In genomic region chr10:33113111-33113856, GRCh38 we compare ENCODE assay signal across 14 cellular contexts.
A peak's percentile ranks its signal among the peaks of the same experiment; 100 is the strongest.
DNase-seq lines count a peak whose midpoint lies in the region; ATAC-seq and TF ChIP-seq lines count a peak whose summit lies in the region.
"Had no signal": no experiment of that assay in that cellular context is flagged by ENCODE, and none has a peak within 500 bp of the region (broad histone marks: within the 10 kb centered on the region; RNA-seq: fewer than 3 reads in every experiment).

No MANE protein-coding gene starts in this region.

- POLR2A ChIA-PET in SK-N-SH (lab: Yijun Ruan, JAX) = no interaction called here

- intact Hi-C loops in posterior vena cava (cut with DNase I) = no loop called here

- H3K27me3 Mint-ChIP-seq in osteocyte (ENCODE audit: unreplicated experiment) = no peaks in the 10 kb centered on the region

- no peak overlapping the region for H3K4me3 Mint-ChIP-seq in osteocyte (ENCODE audit: unreplicated experiment)

- no peaks in the 10 kb centered on the region for H3K79me2 ChIP-seq in DOHH2 (ENCODE audit: control insufficient read depth, low read length)
- H3K79me2 ChIP-seq in SK-N-SH (ENCODE audit: insufficient read depth) = no peaks in the 10 kb centered on the region

- H3F3A ChIP-seq in DOHH2 (ENCODE audit: control insufficient read depth, insufficient read depth) = peaks cover 31% of the 10 kb centered on the region
- H3F3A ChIP-seq in SK-N-SH (replicated peaks; ENCODE audit: insufficient read depth) = no peaks in the 10 kb centered on the region

- H3K4me3 ChIP-seq in DOHH2 (ENCODE audit: low read length) (peak overlapping the region; percentile 37), SK-N-SH (ENCODE audit: low read depth in 2 of 2, low read length in 1 of 2) (no peak overlapping the region)
- H3K4me3 ChIP-seq: SJSA1 had no signal

- TF ChIP-seq RAD21 in SK-N-SH (IDR thresholded peaks at IDR 0.05; ENCODE audit: low read length) = no peak

- peak overlapping the region; percentile 61 for H3K4me2 ChIP-seq in DOHH2 (ENCODE audit: low read length)
- H3K4me2 ChIP-seq in SK-N-SH = 0 out of 2 replicates have a peak overlapping the region, but pooled peaks have one; percentile 27

- H4K20me1 ChIP-seq in DOHH2 (ENCODE audit: control insufficient read depth, insufficient read depth, low read depth, low read length) (no peaks in the 10 kb centered on the region), SK-N-SH (ENCODE audit: insufficient read depth) (no peaks in the 10 kb centered on the region)

- peak overlapping the region; percentile 52 for H3K27ac Mint-ChIP-seq in osteocyte (ENCODE audit: unreplicated experiment)

- no peaks in the 10 kb centered on the region for H3K9me3 Mint-ChIP-seq in osteocyte (ENCODE audit: unreplicated experiment)

- DNase-seq in SK-N-SH = no peak
- peak; percentile 36 for DNase-seq in fibroblast of peridontal ligament (ENCODE audit: extremely low read depth)
- DNase-seq in osteocyte (ENCODE audit: extremely low spot score, unreplicated experiment) = no peak
- no peak for DNase-seq in posterior vena cava (ENCODE audit: low spot score)
- no peak for DNase-seq in occipital lobe (lab: John Stamatoyannopoulos, UW)
- DNase-seq in DMS153 treated with DMSO at 0.1 percent for 48 hours (lab: John Stamatoyannopoulos, UW; ENCODE audit: unreplicated experiment) = no peak
- DNase-seq: activated gamma-delta T cell treated with Interleukin-2 at 50 U/mL for 16 hours; dermis blood vessel endothelial cell; NCI-H1092 treated with DMSO at 0.1 percent for 48 hours; NCI-H526 treated with DMSO at 0.1 percent for 48 hours; stimulated activated CD4-positive, alpha-beta T cell treated with anti-CD3 and anti-CD28 coated beads, Interleukin-15, amount 100 ng/mL, for 24 hours had no signal

- peaks cover 4% of the 10 kb centered on the region; the same call in 1 of the 2 replicates for H3K36me3 ChIP-seq in DOHH2 (ENCODE audit: control insufficient read depth, low read length)
- H3K36me3 ChIP-seq in SK-N-SH (replicated peaks in 1 of 2; ENCODE audit: control insufficient read depth in 1 of 2, insufficient read depth in 2 of 2, low read length in 1 of 2) = no peaks in the 10 kb centered on the region
- H3K36me3 ChIP-seq: SJSA1 had no signal

- no peaks in the 10 kb centered on the region for H3K36me3 Mint-ChIP-seq in osteocyte (ENCODE audit: unreplicated experiment)

- H3K27ac ChIP-seq in DOHH2 (ENCODE audit: low read depth, low read length) = peak overlapping the region; percentile 95
- H3K27ac ChIP-seq in SK-N-SH (ENCODE audit: low read depth in 2 of 2, low read length in 1 of 2) = no peak overlapping the region
- H3K27ac ChIP-seq: SJSA1 had no signal

- H3K9me2 ChIP-seq in DOHH2 (replicated peaks; ENCODE audit: control insufficient read depth, low read length) (no peaks in the 10 kb centered on the region), SK-N-SH (no peaks in the 10 kb centered on the region)

- CTCF ChIA-PET in SK-N-SH (lab: Yijun Ruan, JAX) = no interaction called here

- TF ChIP-seq CTCF in DOHH2 (IDR thresholded peaks at IDR 0.05; ENCODE audit: low read depth, low read length, poor library complexity, severe bottlenecking) = no peak
- no peak for TF ChIP-seq CTCF in SK-N-SH (IDR thresholded peaks at IDR 0.05)
- no peak for TF ChIP-seq CTCF in osteocyte (IDR thresholded peaks at IDR 0.05)

- no peaks in the 10 kb centered on the region for H3K27me3 ChIP-seq in DOHH2 (ENCODE audit: control insufficient read depth, low read length)
- no peaks in the 10 kb centered on the region for H3K27me3 ChIP-seq in SK-N-SH (ENCODE audit: insufficient read depth)
- H3K27me3 ChIP-seq: SJSA1 had no signal

- H3K4me1 ChIP-seq in DOHH2 (ENCODE audit: control insufficient read depth, low read length) = peaks cover 82% of the 10 kb centered on the region
- H3K4me1 ChIP-seq in SK-N-SH (ENCODE audit: control insufficient read depth in 1 of 2, insufficient read depth in 2 of 2, low read depth in 1 of 2, low read length in 1 of 2) = peaks cover 0 to 20% of the 10 kb centered on the region in 2 experiments; a peak in 3 of 4 replicates

- H3K9me3 ChIP-seq in DOHH2 (ENCODE audit: control insufficient read depth, insufficient read depth, low read length) = no peaks in the 10 kb centered on the region
- no peaks in the 10 kb centered on the region for H3K9me3 ChIP-seq in SK-N-SH
- H3K9me3 ChIP-seq: SJSA1 had no signal

- no peak for ATAC-seq in GM19351 (IDR thresholded peaks at IDR 0.05; ENCODE audit: unreplicated experiment)

- no peak for TF ChIP-seq EP300 in SK-N-SH (IDR thresholded peaks at IDR 0.05; ENCODE audit: borderline replicate concordance in 1 of 2, low read depth in 1 of 2, low read length in 1 of 2)

- 89% methylated on average over 6 of the region's 6 CpGs for WGBS in SK-N-SH (ENCODE audit: low lambda C conversion rate)

- no peak overlapping the region for H2AFZ ChIP-seq in SK-N-SH (ENCODE audit: low read depth)

- H3K9ac ChIP-seq in SK-N-SH = no peak overlapping the region

- H3K4me1 Mint-ChIP-seq in osteocyte (ENCODE audit: unreplicated experiment) = peaks cover 52% of the 10 kb centered on the region

TF ChIP-seq in SK-N-SH, 30 proteins besides CTCF, POLR2A, EP300 and RAD21:
- no peak for TF ChIP-seq FOSL2 (IDR thresholded peaks at IDR 0.05; ENCODE audit: borderline replicate concordance, low read depth)
- TF ChIP-seq TAF1 (IDR thresholded peaks at IDR 0.05; ENCODE audit: borderline replicate concordance, low read depth, low read length) = no peak
- no peak for TF ChIP-seq MEF2A (IDR thresholded peaks at IDR 0.05; ENCODE audit: borderline replicate concordance, low read depth)
- TF ChIP-seq, protein P1, sequence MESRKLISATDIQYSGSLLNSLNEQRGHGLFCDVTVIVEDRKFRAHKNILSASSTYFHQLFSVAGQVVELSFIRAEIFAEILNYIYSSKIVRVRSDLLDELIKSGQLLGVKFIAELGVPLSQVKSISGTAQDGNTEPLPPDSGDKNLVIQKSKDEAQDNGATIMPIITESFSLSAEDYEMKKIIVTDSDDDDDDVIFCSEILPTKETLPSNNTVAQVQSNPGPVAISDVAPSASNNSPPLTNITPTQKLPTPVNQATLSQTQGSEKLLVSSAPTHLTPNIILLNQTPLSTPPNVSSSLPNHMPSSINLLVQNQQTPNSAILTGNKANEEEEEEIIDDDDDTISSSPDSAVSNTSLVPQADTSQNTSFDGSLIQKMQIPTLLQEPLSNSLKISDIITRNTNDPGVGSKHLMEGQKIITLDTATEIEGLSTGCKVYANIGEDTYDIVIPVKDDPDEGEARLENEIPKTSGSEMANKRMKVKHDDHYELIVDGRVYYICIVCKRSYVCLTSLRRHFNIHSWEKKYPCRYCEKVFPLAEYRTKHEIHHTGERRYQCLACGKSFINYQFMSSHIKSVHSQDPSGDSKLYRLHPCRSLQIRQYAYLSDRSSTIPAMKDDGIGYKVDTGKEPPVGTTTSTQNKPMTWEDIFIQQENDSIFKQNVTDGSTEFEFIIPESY (IDR thresholded peaks at IDR 0.05; ENCODE audit: borderline replicate concordance, low read depth) = no peak
- TF ChIP-seq FOXM1 (IDR thresholded peaks at IDR 0.05; ENCODE audit: low read depth) = no peak
- TF ChIP-seq EZH2phosphoT487 (IDR thresholded peaks at IDR 0.05; ENCODE audit: borderline replicate concordance, low read depth) = no peak
- TF ChIP-seq PBX3 (IDR thresholded peaks at IDR 0.05) = no peak
- TF ChIP-seq POLR2AphosphoS5 (IDR thresholded peaks at IDR 0.05; ENCODE audit: low read depth, low read length) = no peak
- no peak for TF ChIP-seq SMC3 (IDR thresholded peaks at IDR 0.05; ENCODE audit: low read depth, low read length)
- TF ChIP-seq USF1 (IDR thresholded peaks at IDR 0.05; ENCODE audit: borderline replicate concordance, low read depth) = no peak
TF ChIP-seq in SK-N-SH: peak in this region for 0.
